8 cellular contexts compared by ENCODE assay signal in the genomic region with DNA sequence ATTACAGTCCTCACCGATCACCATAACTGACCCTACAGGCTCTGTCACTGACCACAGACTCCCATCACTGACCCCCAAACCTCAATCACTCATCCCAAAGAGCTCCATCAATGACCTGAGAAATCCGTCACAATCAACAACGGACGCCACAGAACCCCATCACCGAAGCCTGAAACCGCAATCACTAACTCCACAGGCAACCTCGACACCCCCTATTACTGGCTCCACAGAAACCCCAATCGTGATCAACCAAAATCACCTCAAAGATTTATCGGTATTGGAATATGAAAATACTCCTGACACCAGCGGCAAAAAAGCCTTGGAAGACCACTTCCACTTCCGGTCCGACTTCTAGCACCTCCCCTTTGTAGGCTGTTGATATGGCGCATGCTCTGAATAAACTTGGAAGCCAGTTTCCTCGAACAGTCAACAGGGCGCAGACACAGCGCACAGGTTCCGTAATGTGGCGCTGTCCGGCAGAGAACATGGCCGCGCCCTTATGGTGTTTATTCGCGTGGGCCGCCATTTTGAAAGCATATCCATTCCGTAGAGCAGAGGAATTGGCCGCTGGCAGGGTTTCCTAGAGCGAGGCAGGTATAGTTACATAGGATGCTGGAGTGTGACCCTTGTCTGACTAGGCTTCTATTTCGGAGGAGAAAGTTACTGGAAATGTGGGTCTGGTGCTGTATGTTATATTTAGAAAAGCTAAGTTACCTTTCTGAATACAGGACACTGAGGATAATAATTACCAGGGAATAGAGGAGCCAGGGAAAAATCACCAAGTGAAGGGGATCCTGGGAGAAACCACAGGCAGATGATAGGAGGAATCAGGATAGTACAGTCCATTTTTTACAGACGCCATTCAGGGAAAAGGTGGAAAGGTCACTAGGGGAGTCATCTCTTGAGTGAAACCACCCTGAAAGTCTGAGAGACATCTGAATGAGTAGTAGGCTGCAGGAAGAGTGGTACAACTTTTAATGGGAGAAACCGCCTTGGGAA. TPM values are rescaled to one million over a fixed set of nuclear protein-coding genes. Genes with fewer than 3 reads are reported as not detected.
A peak's percentile ranks its signal among the peaks of the same experiment; 100 is the strongest.
DNase-seq lines count a peak whose midpoint lies in the region; ATAC-seq and TF ChIP-seq lines count a peak whose summit lies in the region.

A gene (minus strand): TSS at position 328 of the 999 bp plus-strand sequence. CDS start 2,785 bp downstream, outside the sequence.

- no peaks in the 10 kb centered on the region for H3K79me2 ChIP-seq in OCI-LY3 (ENCODE audit: low read length)

- H3K4me3 ChIP-seq in OCI-LY3 (ENCODE audit: low read length) (peak within 1 kb of the TSS; percentile 87), mucosa of rectum (ENCODE audit: low read length in 2 of 2) (peak within 1 kb of the TSS; percentile 81 to 95)

- peaks cover 31% of the 10 kb centered on the region for H3K9me3 Mint-ChIP-seq in activated T-cell treated with anti-CD3 and anti-CD28 coated beads, Interleukin-2, amount 50 U/mL, for 4 hours

- no peak for TF ChIP-seq CTCF in OCI-LY3 (IDR thresholded peaks at IDR 0.05; ENCODE audit: low read depth, low read length)

- H3K4me1 ChIP-seq in OCI-LY3 (ENCODE audit: low read length): no peaks in the 10 kb centered on the region
- H3K4me1 ChIP-seq in mucosa of rectum (ENCODE audit: control insufficient read depth in 2 of 2, insufficient read depth in 2 of 2, low read length in 2 of 2): peaks cover 0 to 3% of the 10 kb centered on the region in 2 donors

- H3K27me3 Mint-ChIP-seq in activated T-cell treated with anti-CD3 and anti-CD28 coated beads, Interleukin-2, amount 50 U/mL, for 4 hours (ENCODE audit: low read depth): no peaks in the 10 kb centered on the region

- peak within 1 kb of the TSS; percentile 84 for H2AFZ ChIP-seq in OCI-LY3 (ENCODE audit: low read depth, low read length)

- H3K4me2 ChIP-seq in OCI-LY3 (ENCODE audit: low read length): peak within 1 kb of the TSS; percentile 55

- ATAC-seq in GM21528 (IDR thresholded peaks at IDR 0.05; ENCODE audit: low FRiP score, unreplicated experiment) (peak; percentile 98), esophagus mucosa (peak; percentile 100)
- peak; percentile 100 for ATAC-seq in activated T-cell treated with anti-CD3 and anti-CD28 coated beads, Interleukin-2, amount 50 U/mL, for 4 hours

- H3K27me3 ChIP-seq in OCI-LY3 (ENCODE audit: low read depth, low read length) (no peaks in the 10 kb centered on the region), mucosa of rectum (ENCODE audit: control insufficient read depth in 2 of 2, insufficient read depth in 2 of 2, low read length in 2 of 2) (no peaks in the 10 kb centered on the region)

- H4K20me1 ChIP-seq in OCI-LY3 (ENCODE audit: insufficient read depth, low read length): no peaks in the 10 kb centered on the region

- DNase-seq in DMS 273 treated with DMSO at 0.1 percent for 48 hours (lab: John Stamatoyannopoulos, UW) (peak; percentile 98), HuH-7.5 (ENCODE audit: low spot score) (peak; percentile 49)
- peak; percentile 85 for DNase-seq in activated T-cell treated with anti-CD3 and anti-CD28 coated beads, Interleukin-2, amount 50 U/mL, for 4 hours
- DNase-seq in stimulated activated CD8-positive, alpha-beta memory T cell treated with anti-CD3 and anti-CD28 coated beads, Interleukin-4, amount 100 ng/mL, for 24 hours (ENCODE audit: low read depth): peak; percentile 78

- peaks cover 22% of the 10 kb centered on the region for H3K36me3 ChIP-seq in OCI-LY3 (replicated peaks; ENCODE audit: low read depth, low read length)
- H3K36me3 ChIP-seq in mucosa of rectum (ENCODE audit: control insufficient read depth in 2 of 2, insufficient read depth in 2 of 2, low read length in 2 of 2): peaks cover 19 to 25% of the 10 kb centered on the region in 2 donors

- H3K36me3 Mint-ChIP-seq in activated T-cell treated with anti-CD3 and anti-CD28 coated beads, Interleukin-2, amount 50 U/mL, for 4 hours (ENCODE audit: insufficient read depth): peaks cover 31% of the 10 kb centered on the region

- H3K4me3 Mint-ChIP-seq in activated T-cell treated with anti-CD3 and anti-CD28 coated beads, Interleukin-2, amount 50 U/mL, for 4 hours: peak within 1 kb of the TSS; percentile 45

- H3K27ac ChIP-seq in OCI-LY3 (ENCODE audit: low read length) (0 out of 2 replicates have a peak within 1 kb of the TSS, but pooled peaks have one; percentile 5), mucosa of rectum (ENCODE audit: low read depth in 2 of 2, low read length in 2 of 2) (peak within 1 kb of the TSS; percentile 32 to 67)

- no peaks in the 10 kb centered on the region for H3K4me1 Mint-ChIP-seq in activated T-cell treated with anti-CD3 and anti-CD28 coated beads, Interleukin-2, amount 50 U/mL, for 4 hours (ENCODE audit: low read depth)

- H3K9me3 ChIP-seq in OCI-LY3 (ENCODE audit: insufficient read depth, low read length) (peaks cover 19% of the 10 kb centered on the region), mucosa of rectum (ENCODE audit: control insufficient read depth in 2 of 2, low read length in 2 of 2) (peaks cover 4 to 6% of the 10 kb centered on the region in 2 donors)

- H3K9ac ChIP-seq in OCI-LY3 (ENCODE audit: low read length): peak within 1 kb of the TSS; percentile 70
- H3K9ac ChIP-seq in mucosa of rectum (ENCODE audit: low read depth in 1 of 2, low read length in 2 of 2): peak within 1 kb of the TSS; percentile 71 to 86

RNA-seq across cellular contexts. Expression of the gene that starts here (rescaled TPM):
- total RNA-seq in activated T-cell treated with anti-CD3 and anti-CD28 coated beads, Interleukin-2, amount 50 U/mL, for 4 hours: 10 to 100 TPM in 2 of 3 donors, 1 to 10 TPM in 1; 8.0 to 12.1 (median 10.2) TPM
- total RNA-seq in esophagus mucosa: 5.4 TPM

Comparison
In these comparisons a context has a peak if more than half of its experiments do, and no peak if none do; other contexts are left out.
1. Peak in every context shown above with its lines: DNase-seq, ATAC-seq, H3K4me3 ChIP-seq and H3K27ac ChIP-seq.